In genomic region chr15:100484419-100484818, GRCh38 we compare ENCODE assay signal across 8 cellular contexts. TPM values are rescaled to one million over a fixed set of nuclear protein-coding genes. Genes with fewer than 3 reads are reported as not detected.
"Had no signal": no experiment of that assay in that cellular context is flagged by ENCODE, and none has a peak within 500 bp of the region (broad histone marks: within the 10 kb centered on the region; RNA-seq: fewer than 3 reads in every experiment).

No MANE protein-coding gene starts in this region.

- H3K4me3 ChIP-seq: GM23248, K562 had no signal

- H3K9me3 Mint-ChIP-seq: H9 had no signal

- H3K27ac Mint-ChIP-seq: H9 had no signal

- H2AFZ ChIP-seq: GM23248 had no signal

- H3K9ac ChIP-seq: GM23248 had no signal

- H3K27ac ChIP-seq: GM23248 had no signal

- H3K4me3 Mint-ChIP-seq: H9 had no signal

- ATAC-seq: K562 had no signal

- DNase-seq: GM23248, GOT3, H9, HCEC 1CT, IMR-90 had no signal

RNA-seq across cellular contexts. Expression of gene CERS3, which starts 44.3 kb away (rescaled TPM):
- total RNA-seq: GM23248, H4, HT-29, IMR-90, K562 had no signal
- polyA plus RNA-seq: GM23248, IMR-90, K562 had no signal
